1 cellular context compared by ENCODE assay signal in genomic region chr16:84749072-84749471, GRCh38.
TF ChIP-seq lines count a peak whose summit lies in the region.

No MANE protein-coding gene starts in this region.

TF ChIP-seq in WTC11, 78 proteins besides CTCF, POLR2A, EP300 and RAD21 (continued from another document):
- no peak for TF ChIP-seq ZNF281 (CRISPR knock-in tag; IDR thresholded peaks at IDR 0.05)
- TF ChIP-seq ZNF532 (CRISPR knock-in tag; IDR thresholded peaks at IDR 0.05; ENCODE audit: borderline replicate concordance): no peak
- no peak for TF ChIP-seq ETV6 (CRISPR knock-in tag; IDR thresholded peaks at IDR 0.05)
- no peak for TF ChIP-seq NFYB (CRISPR knock-in tag; conservative IDR thresholded peaks at IDR 0.05; ENCODE audit: low read depth)
- no peak for TF ChIP-seq USF1 (CRISPR knock-in tag; IDR thresholded peaks at IDR 0.05)
- no peak for TF ChIP-seq ZNF232 (CRISPR knock-in tag; IDR thresholded peaks at IDR 0.05)
- no peak for TF ChIP-seq ARID4B (CRISPR knock-in tag; IDR thresholded peaks at IDR 0.05; ENCODE audit: borderline replicate concordance)
- no peak for TF ChIP-seq GRHL2 (CRISPR knock-in tag; IDR thresholded peaks at IDR 0.05; ENCODE audit: insufficient replicate concordance, severe bottlenecking)
- no peak for TF ChIP-seq TEAD1 (CRISPR knock-in tag; IDR thresholded peaks at IDR 0.05)
TF ChIP-seq in WTC11: peak in this region for 0.
